In the genomic region with DNA sequence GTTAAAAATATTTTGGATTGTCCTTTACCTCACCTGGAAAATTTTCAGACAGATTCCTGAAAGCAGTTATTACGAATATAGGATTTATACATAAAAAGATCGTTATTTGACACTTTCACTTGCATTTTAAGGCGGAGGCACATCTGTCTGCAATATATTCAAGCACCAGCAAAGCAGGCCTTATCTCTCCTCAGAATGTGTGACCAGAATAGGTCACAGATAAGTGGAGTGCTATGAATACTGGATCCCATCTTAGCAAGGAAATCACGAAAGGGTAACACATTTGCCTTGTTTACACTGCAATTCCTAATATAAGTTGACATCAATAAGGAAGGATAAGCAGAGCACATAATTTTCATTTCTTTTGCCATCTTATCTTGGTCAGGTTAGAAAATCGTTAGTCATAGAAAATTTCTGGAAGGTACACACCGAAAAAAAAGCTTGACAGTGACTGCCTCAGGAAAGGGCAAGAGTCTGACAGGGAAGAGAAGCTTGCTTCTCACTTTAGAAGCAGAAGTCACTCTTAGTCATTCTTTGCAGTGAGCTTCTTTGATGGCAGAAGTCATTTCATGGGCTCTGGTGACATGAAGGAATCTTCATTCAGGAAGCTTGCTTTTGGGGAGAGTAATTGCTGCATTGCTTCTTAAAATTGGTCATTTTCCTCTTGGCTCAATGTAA, we compare ENCODE assay signal across 14 cellular contexts.
"Had no signal": no experiment of that assay in that cellular context is flagged by ENCODE, and none has a peak within 500 bp of the region (broad histone marks: within the 10 kb centered on the region; RNA-seq: fewer than 3 reads in every experiment).

No MANE protein-coding gene starts in this region.

- H3K9me3 Mint-ChIP-seq: activated naive CD4-positive, alpha-beta T cell treated with anti-CD3 and anti-CD28 coated beads for 36 hours; stimulated activated naive CD8-positive, alpha-beta T cell treated with anti-CD3 and anti-CD28 coated beads, Interleukin-15, amount 100 ng/mL, for 72 hours; T-helper 2 cell treated with Interferon-gamma antibody and Interleukin-4, amounts not matched to agents 5 μg/mL and 100 μg/mL, for 36 hours had no signal

- FAIRE-seq: keratinocyte had no signal

- H3K27me3 ChIP-seq: colonic mucosa, neutrophil, testis had no signal

- H3K27ac Mint-ChIP-seq: activated naive CD4-positive, alpha-beta T cell treated with anti-CD3 and anti-CD28 coated beads for 36 hours; stimulated activated naive CD8-positive, alpha-beta T cell treated with anti-CD3 and anti-CD28 coated beads, Interleukin-15, amount 100 ng/mL, for 72 hours; T-helper 2 cell treated with Interferon-gamma antibody and Interleukin-4, amounts not matched to agents 5 μg/mL and 100 μg/mL, for 36 hours had no signal

- H3K27ac ChIP-seq: colonic mucosa, neutrophil, psoas muscle, testis had no signal

- H3K36me3 ChIP-seq: colonic mucosa, neutrophil had no signal

- H3K9me3 ChIP-seq: colonic mucosa, neutrophil, psoas muscle, testis had no signal

- ATAC-seq: psoas muscle; stimulated activated naive CD8-positive, alpha-beta T cell treated with anti-CD3 and anti-CD28 coated beads, Interleukin-15, amount 100 ng/mL, for 72 hours had no signal

- H3K4me3 ChIP-seq: colonic mucosa, psoas muscle, testis had no signal

- H3K4me3 Mint-ChIP-seq: activated naive CD4-positive, alpha-beta T cell treated with anti-CD3 and anti-CD28 coated beads for 36 hours; stimulated activated naive CD8-positive, alpha-beta T cell treated with anti-CD3 and anti-CD28 coated beads, Interleukin-15, amount 100 ng/mL, for 72 hours; T-helper 2 cell treated with Interferon-gamma antibody and Interleukin-4, amounts not matched to agents 5 μg/mL and 100 μg/mL, for 36 hours had no signal

- DNase-seq: activated CD4-positive, alpha-beta T cell treated with anti-CD3 and anti-CD28 coated beads for 48 hours; activated naive CD4-positive, alpha-beta T cell treated with anti-CD3 and anti-CD28 coated beads for 36 hours; colonic mucosa; effector CD8-positive, alpha-beta T cell; foreskin melanocyte; head of caudate nucleus; midbrain; psoas muscle; stimulated activated CD4-positive, alpha-beta T cell treated with anti-CD3 and anti-CD28 coated beads, Interleukin-12 subunit alpha, Interleukin-12 subunit beta, amount 100 ng/mL, for 4 hours; stimulated activated naive CD8-positive, alpha-beta T cell treated with anti-CD3 and anti-CD28 coated beads, Interleukin-15, amount 100 ng/mL, for 72 hours; testis had no signal

- H3K4me1 ChIP-seq: colonic mucosa, psoas muscle, testis had no signal

- H3K27me3 Mint-ChIP-seq: stimulated activated naive CD8-positive, alpha-beta T cell treated with anti-CD3 and anti-CD28 coated beads, Interleukin-15, amount 100 ng/mL, for 72 hours had no signal
